In genomic region chr15:44148580-44148979, GRCh38 we compare ENCODE assay signal across 30 cellular contexts. TPM values are rescaled to one million over a fixed set of nuclear protein-coding genes. Genes with fewer than 3 reads are reported as not detected.
DNase-seq lines count a peak whose midpoint lies in the region; ATAC-seq and TF ChIP-seq lines count a peak whose summit lies in the region.
"Had no signal": no experiment of that assay in that cellular context is flagged by ENCODE, and none has a peak within 500 bp of the region (broad histone marks: within the 10 kb centered on the region; RNA-seq: fewer than 3 reads in every experiment).

No MANE protein-coding gene starts in this region.

- ATAC-seq in PC-3, result peak; percentile 83
- ATAC-seq: A549; CD8-positive, alpha-beta T cell had no signal

- H3F3A ChIP-seq in PC-3 (ENCODE audit: low read length, unreplicated experiment), result peaks cover 5% of the 10 kb centered on the region

- no peaks in the 10 kb centered on the region for H3K9me2 ChIP-seq in PC-3 (replicated peaks; ENCODE audit: low read length)

- H3K36me3 ChIP-seq in PC-3 (ENCODE audit: low read depth, low read length) (no peaks in the 10 kb centered on the region), SJCRH30 (no peaks in the 10 kb centered on the region)
- H3K36me3 ChIP-seq: BE2C; BLaER1; BLaER1 treated with 17β-estradiol and CSF1 and Interleukin-3, amounts not matched to agents 10 nM and 100 nM had no signal

- peak; percentile 72 for DNase-seq in PC-3
- DNase-seq in SJCRH30, result no peak
- no peak for DNase-seq in AG08396 (ENCODE audit: low spot score)
- DNase-seq in GF-D8 (lab: John Stamatoyannopoulos, UW), result no peak
- DNase-seq: 8988T; ACHN; AML-193; BE2C; C1 segment of cervical spinal cord; Caco-2; Calu3; CD4-positive, alpha-beta memory T cell; CD4-positive, alpha-beta T cell; CD4-positive, CD25-positive, alpha-beta regulatory T cell; CD8-positive, alpha-beta memory T cell; CD8-positive, alpha-beta T cell; COR-L47; DMS 273 treated with DMSO at 0.1 percent for 48 hours; DMS153; DMS53; DMS79; DMS79 treated with DMSO at 0.1 percent for 48 hours; DND-41; EL had no signal

- H3K4me3 ChIP-seq in PC-3 (ENCODE audit: low read length) (no peak overlapping the region), SJCRH30 (no peak overlapping the region)
- H3K4me3 ChIP-seq: A549; BLaER1; BLaER1 treated with 17β-estradiol and CSF1 and Interleukin-3, amounts not matched to agents 10 nM and 100 nM had no signal

- peak overlapping the region; percentile 34; the same call in 1 of the 2 replicates for H3K27ac ChIP-seq in PC-3 (ENCODE audit: low read length)
- peak overlapping the region; percentile 25 for H3K27ac ChIP-seq in SJCRH30
- H3K27ac ChIP-seq: 22Rv1; A549; BLaER1; BLaER1 treated with 17β-estradiol and CSF1 and Interleukin-3, amounts not matched to agents 10 nM and 100 nM; C4-2B had no signal

- no peaks in the 10 kb centered on the region for H3K9me3 ChIP-seq in PC-3 (ENCODE audit: low read length)
- no peaks in the 10 kb centered on the region for H3K9me3 ChIP-seq in SJCRH30 (replicated peaks)
- H3K9me3 ChIP-seq: A549; BE2C; BLaER1; BLaER1 treated with 17β-estradiol and CSF1 and Interleukin-3, amounts not matched to agents 10 nM and 100 nM; Caco-2 had no signal

- no peaks in the 10 kb centered on the region for H3K27me3 ChIP-seq in PC-3 (ENCODE audit: low read length)
- no peaks in the 10 kb centered on the region for H3K27me3 ChIP-seq in SJCRH30
- H3K27me3 ChIP-seq: BE2C; BLaER1; BLaER1 treated with 17β-estradiol and CSF1 and Interleukin-3, amounts not matched to agents 10 nM and 100 nM had no signal

- H4K20me1 ChIP-seq in PC-3 (ENCODE audit: low read length), result no peaks in the 10 kb centered on the region
- H4K20me1 ChIP-seq: BLaER1; BLaER1 treated with 17β-estradiol and CSF1 and Interleukin-3, amounts not matched to agents 10 nM and 100 nM had no signal

- intact Hi-C loops in PC-3 (cut with micrococcal nuclease), result no loop called here

- H3K4me2 ChIP-seq in PC-3 (ENCODE audit: low read length), result peak overlapping the region; percentile 64
- H3K4me2 ChIP-seq: A549; BLaER1; BLaER1 treated with 17β-estradiol and CSF1 and Interleukin-3, amounts not matched to agents 10 nM and 100 nM had no signal

- CTCF ChIA-PET in PC-3 (lab: Charles Lee), result no interaction called here

- no TSS peak for BruUV-seq in PC-3 (replicated peaks; lab: Mats Ljungman, UMichigan)

- no peak overlapping the region for H3K9ac ChIP-seq in PC-3 (ENCODE audit: low read length)
- H3K9ac ChIP-seq: BLaER1; BLaER1 treated with 17β-estradiol and CSF1 and Interleukin-3, amounts not matched to agents 10 nM and 100 nM had no signal

- POLR2A ChIA-PET in PC-3 (lab: Charles Lee; ENCODE audit: unreplicated experiment), result no interaction called here

- H2AFZ ChIP-seq in PC-3 (ENCODE audit: low read length), result no peak overlapping the region

- peaks cover 27% of the 10 kb centered on the region for H3K4me1 ChIP-seq in PC-3 (ENCODE audit: insufficient read depth, low read length)
- peaks cover 21% of the 10 kb centered on the region for H3K4me1 ChIP-seq in SJCRH30
- H3K4me1 ChIP-seq: Caco-2 had no signal

- no peak for TF ChIP-seq CTCF in PC-3 (conservative IDR thresholded peaks at IDR 0.05; ENCODE audit: low read depth, low read length)

- H3K79me2 ChIP-seq in PC-3 (ENCODE audit: low read length), result peaks cover 6% of the 10 kb centered on the region; the same call in 1 of the 2 replicates

RNA-seq across cellular contexts. Expression of gene FRMD5, which starts 46.5 kb away (rescaled TPM):
- total RNA-seq in PC-3 (2014; rRNA removed), result 8.7 and 12.2 TPM in 2 replicates
- total RNA-seq in SJCRH30 (2014; rRNA removed; shearing (Covaris generic)), result 0.46 and 0.49 TPM in 2 replicates
- total RNA-seq: B cell; CD4-positive, alpha-beta T cell; CD4-positive, CD25-positive, alpha-beta regulatory T cell; CD8-positive, alpha-beta T cell had no signal
